In the genomic region with DNA sequence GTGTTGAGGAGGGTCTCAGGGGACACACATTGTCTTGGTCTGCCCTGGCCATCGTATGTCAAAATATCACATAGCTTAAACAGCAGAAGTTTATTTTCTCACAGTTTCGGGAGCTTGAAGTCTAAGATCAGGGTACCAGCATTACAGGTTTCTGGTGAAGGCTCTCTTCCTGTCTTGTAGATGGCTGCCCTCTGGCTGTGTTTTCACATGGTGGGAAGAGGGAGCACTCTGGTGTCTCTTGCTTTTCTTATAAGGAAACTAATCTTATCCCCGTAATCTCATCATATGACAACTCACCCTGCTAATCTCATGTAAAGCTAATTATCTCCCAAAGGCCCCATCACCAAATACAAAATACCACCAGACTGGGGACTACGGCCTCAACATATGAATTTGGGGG, we compare ENCODE assay signal across 18 cellular contexts.
A peak's percentile ranks its signal among the peaks of the same experiment; 100 is the strongest.
DNase-seq lines count a peak whose midpoint lies in the region; ATAC-seq, FAIRE-seq and TF ChIP-seq lines count a peak whose summit lies in the region.
"Had no signal": no experiment of that assay in that cellular context is flagged by ENCODE, and none has a peak within 500 bp of the region (broad histone marks: within the 10 kb centered on the region; RNA-seq: fewer than 3 reads in every experiment).

No MANE protein-coding gene starts in this region.

- peaks cover 3% of the 10 kb centered on the region for H3K27me3 Mint-ChIP-seq in nephron progenitor cell (ENCODE audit: low read depth, poor library complexity)

- peaks cover 45% of the 10 kb centered on the region for H3K4me1 Mint-ChIP-seq in nephron progenitor cell
- H3K4me1 Mint-ChIP-seq: CD4-positive, alpha-beta memory T cell; H9 had no signal

- no peaks in the 10 kb centered on the region for H3K36me3 Mint-ChIP-seq in nephron progenitor cell (ENCODE audit: low read depth)
- H3K36me3 Mint-ChIP-seq: CD4-positive, alpha-beta memory T cell had no signal

- no peak overlapping the region for H3K4me3 Mint-ChIP-seq in nephron progenitor cell
- H3K4me3 Mint-ChIP-seq: CD4-positive, alpha-beta memory T cell; GM23338; H9 had no signal

- peak overlapping the region; percentile 19 for H3K27ac Mint-ChIP-seq in nephron progenitor cell
- H3K27ac Mint-ChIP-seq: CD4-positive, alpha-beta memory T cell; GM23338; H9 had no signal

- FAIRE-seq in D721Med (lab: Jason Lieb, UNC): peak; percentile 35
- FAIRE-seq: GM12891, GM18507 had no signal

- TF ChIP-seq CTCF in D721Med (IDR thresholded peaks at IDR 0.05; ENCODE audit: insufficient read depth, missing control alignments) (peak; percentile 20), nephron progenitor cell (IDR thresholded peaks at IDR 0.05) (no peak)

- H3K9me3 Mint-ChIP-seq in nephron progenitor cell: no peaks in the 10 kb centered on the region
- H3K9me3 Mint-ChIP-seq: GM23338, H9 had no signal

- DNase-seq in D721Med (ENCODE audit: insufficient read length, low spot score): no peak
- DNase-seq in NCI-H82 treated with DMSO at 0.1 percent for 48 hours (lab: John Stamatoyannopoulos, UW; ENCODE audit: unreplicated experiment): peak; percentile 96
- DNase-seq in nephron progenitor cell: no peak
- DNase-seq: C1 segment of cervical spinal cord; Calu3; CD4-positive, alpha-beta memory T cell; COR-L47; DMS 273 treated with DMSO at 0.1 percent for 48 hours; DMS79; GF-D8; H9 had no signal

- ATAC-seq in HG02885 (IDR thresholded peaks at IDR 0.05; ENCODE audit: poor library complexity, unreplicated experiment) (no peak), HG03571 (IDR thresholded peaks at IDR 0.05; ENCODE audit: unreplicated experiment) (no peak), HG03045 (IDR thresholded peaks at IDR 0.05; ENCODE audit: unreplicated experiment) (no peak)
- ATAC-seq: GM23338, HCT116 had no signal
